In the genomic region with DNA sequence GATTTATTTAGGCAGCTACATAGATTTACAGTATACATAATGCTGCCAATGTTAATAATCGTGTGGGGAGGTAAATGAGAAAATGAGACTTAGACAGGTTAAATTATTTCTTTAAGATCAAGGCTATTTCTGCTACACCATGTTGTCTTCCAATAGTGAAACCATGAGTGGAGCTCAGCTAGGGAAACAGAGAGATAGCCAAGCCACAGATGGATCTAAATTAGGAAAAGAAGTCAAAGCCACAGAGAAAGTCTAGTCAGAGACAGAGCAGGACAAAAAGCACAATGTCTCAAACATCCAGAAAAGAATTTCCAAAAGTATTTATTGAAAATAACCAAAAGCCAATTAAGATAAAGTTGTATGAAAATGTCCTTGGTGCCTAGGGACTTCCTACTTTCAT, we compare ENCODE assay signal across 29 cellular contexts.
"Had no signal": no experiment of that assay in that cellular context is flagged by ENCODE, and none has a peak within 500 bp of the region (broad histone marks: within the 10 kb centered on the region; RNA-seq: fewer than 3 reads in every experiment).

No MANE protein-coding gene starts in this region.

- H3K9me3 ChIP-seq: MG63, Peyer's patch, SJSA1, SK-N-SH had no signal

- H3K27me3 ChIP-seq: MG63, Peyer's patch, SJSA1 had no signal

- H3K9ac ChIP-seq: SK-N-SH had no signal

- H3K36me3 ChIP-seq: MG63, Peyer's patch, SJSA1 had no signal

- H3K4me1 ChIP-seq: Peyer's patch, SJSA1 had no signal

- H3K4me3 ChIP-seq: MG63, Peyer's patch, SJSA1 had no signal

- H3K4me2 ChIP-seq: SK-N-SH had no signal

- DNase-seq: MG63, MV-4-11, NCI-H1092, NCI-H1105, NCI-H1417 treated with DMSO at 0.1 percent for 48 hours, NCI-H1436 treated with DMSO at 0.1 percent for 48 hours, NCI-H1694 treated with DMSO at 0.1 percent for 48 hours, NCI-H187 treated with DMSO at 0.1 percent for 48 hours, NCI-H2029, NCI-H2081, NCI-H2171, NCI-H226, NCI-H446 treated with DMSO at 0.1 percent for 48 hours, NCI-H510A, NCI-H524, NCI-H526, NCI-H69, NCI-H748 treated with DMSO at 0.1 percent for 48 hours, NCI-H82, PC-3, Peyer's patch, Right ventricle myocardium superior, RPMI8226, SHP77 treated with DMSO at 0.1 percent for 48 hours, SK-N-SH, SW 1271, T-helper 1 cell, T-helper 2 cell had no signal

- H3K27ac ChIP-seq: Peyer's patch, SJSA1 had no signal

- ATAC-seq: PC-3 had no signal
